8 cellular contexts compared by ENCODE assay signal in genomic region chr11:8959546-8960166, GRCh38. TPM values are rescaled to one million over a fixed set of nuclear protein-coding genes. Genes with fewer than 3 reads are reported as not detected.
DNase-seq lines count a peak whose midpoint lies in the region; ATAC-seq, FAIRE-seq and TF ChIP-seq lines count a peak whose summit lies in the region.

No MANE protein-coding gene starts in this region.

- TF ChIP-seq CTCF in retinal pigment epithelial cell (conservative IDR thresholded peaks at IDR 0.05; ENCODE audit: low read depth, low read length): peak; percentile 75

- DNase-seq in CD1c-positive myeloid dendritic cell (ENCODE audit: extremely low spot score): peak; percentile 79
- DNase-seq in GM12891 (ENCODE audit: insufficient read length, low spot score): peak; percentile 57
- peak; percentile 28 for DNase-seq in NCI-H2227 treated with DMSO at 0.1 percent for 48 hours (lab: John Stamatoyannopoulos, UW)
- DNase-seq in glomerular endothelial cell (ENCODE audit: extremely low read depth, low read depth, low spot score): peak; percentile 51
- DNase-seq in retinal pigment epithelial cell (ENCODE audit: low read depth): peak; percentile 65
- no peak for DNase-seq in NCI-H1048 (lab: John Stamatoyannopoulos, UW)

- FAIRE-seq in GM12891 (lab: Jason Lieb, UNC): peak; percentile 85

- peaks cover 41% of the 10 kb centered on the region for H3K36me3 Mint-ChIP-seq in activated T-helper 17 cell treated with anti-CD3 and anti-CD28 coated beads, Interleukin-2, amount 50 U/mL, for 72 hours (ENCODE audit: low read depth)

- H3K27ac Mint-ChIP-seq in activated T-helper 17 cell treated with anti-CD3 and anti-CD28 coated beads, Interleukin-2, amount 50 U/mL, for 72 hours: no peak overlapping the region

- H3K4me3 Mint-ChIP-seq in activated T-helper 17 cell treated with anti-CD3 and anti-CD28 coated beads, Interleukin-2, amount 50 U/mL, for 72 hours: no peak overlapping the region

- no peak for TF ChIP-seq POLR2A in GM12891 (IDR thresholded peaks at IDR 0.05; ENCODE audit: low read depth, low read length)

- peaks cover 27% of the 10 kb centered on the region for H3K4me1 Mint-ChIP-seq in activated T-helper 17 cell treated with anti-CD3 and anti-CD28 coated beads, Interleukin-2, amount 50 U/mL, for 72 hours

- ATAC-seq in HG03039 (IDR thresholded peaks at IDR 0.05; ENCODE audit: unreplicated experiment): peak; percentile 28
- peak; percentile 43 for ATAC-seq in activated T-helper 17 cell treated with anti-CD3 and anti-CD28 coated beads, Interleukin-2, amount 50 U/mL, for 72 hours (replicated peaks)

- H3K27me3 Mint-ChIP-seq in activated T-helper 17 cell treated with anti-CD3 and anti-CD28 coated beads, Interleukin-2, amount 50 U/mL, for 72 hours: no peaks in the 10 kb centered on the region

- no peaks in the 10 kb centered on the region for H3K9me3 Mint-ChIP-seq in activated T-helper 17 cell treated with anti-CD3 and anti-CD28 coated beads, Interleukin-2, amount 50 U/mL, for 72 hours

- H3K4me3 ChIP-seq in retinal pigment epithelial cell (ENCODE audit: low read length): no peak overlapping the region

TF ChIP-seq in GM12891, 5 proteins besides CTCF, POLR2A, EP300 and RAD21:
- TF ChIP-seq POU2F2 (IDR thresholded peaks at IDR 0.05; ENCODE audit: low read depth, low read length): no peak
- TF ChIP-seq PAX5 (IDR thresholded peaks at IDR 0.05; ENCODE audit: insufficient read depth, low read length, severe bottlenecking): no peak
- TF ChIP-seq TAF1 (IDR thresholded peaks at IDR 0.05; ENCODE audit: low read depth, low read length): no peak
- no peak for TF ChIP-seq POLR2AphosphoS5 (IDR thresholded peaks at IDR 0.05; ENCODE audit: low read depth, low read length)
- TF ChIP-seq SPI1 (IDR thresholded peaks at IDR 0.05; ENCODE audit: low read depth, low read length): no peak

RNA-seq across cellular contexts. Expression of gene TMEM9B, which starts 4.6 kb away (rescaled TPM):
- 21.1 TPM for polyA plus RNA-seq in GM12891 (2012; ENCODE audit: low read depth, missing spikeins)
- 10 to 100 TPM; 15.0 to 24.3 TPM for total RNA-seq in activated T-helper 17 cell treated with anti-CD3 and anti-CD28 coated beads, Interleukin-2, amount 50 U/mL, for 72 hours
- 40.3 and 44.5 TPM in 2 replicates for total RNA-seq in glomerular endothelial cell

RNA-seq across cellular contexts. Expression of gene ASCL3, which starts 16.8 kb away (rescaled TPM):
- polyA plus RNA-seq in GM12891 (2012; ENCODE audit: low read depth, missing spikeins): not detected
- not detected for total RNA-seq in activated T-helper 17 cell treated with anti-CD3 and anti-CD28 coated beads, Interleukin-2, amount 50 U/mL, for 72 hours
- not detected in 2 replicates for total RNA-seq in glomerular endothelial cell

RNA-seq across cellular contexts. Expression of gene C11orf16, which starts 26.9 kb away (rescaled TPM):
- polyA plus RNA-seq in GM12891 (2012; ENCODE audit: low read depth, missing spikeins): not detected
- not detected for total RNA-seq in activated T-helper 17 cell treated with anti-CD3 and anti-CD28 coated beads, Interleukin-2, amount 50 U/mL, for 72 hours
- total RNA-seq in glomerular endothelial cell: not detected in 2 replicates

RNA-seq across cellular contexts. Expression of gene NRIP3, which starts 44.1 kb away (rescaled TPM):
- polyA plus RNA-seq in GM12891 (2012; ENCODE audit: low read depth, missing spikeins): 0.06 TPM
- total RNA-seq in activated T-helper 17 cell treated with anti-CD3 and anti-CD28 coated beads, Interleukin-2, amount 50 U/mL, for 72 hours: 1 to 10 TPM; 2.2 to 2.4 TPM
- total RNA-seq in glomerular endothelial cell: 8.4 and 18.3 TPM in 2 replicates

RNA-seq across cellular contexts. Expression of gene AKIP1, which starts 48.7 kb away (rescaled TPM):
- polyA plus RNA-seq in GM12891 (2012; ENCODE audit: low read depth, missing spikeins): 20.1 TPM
- 10 to 100 TPM; 25.6 to 31.9 TPM for total RNA-seq in activated T-helper 17 cell treated with anti-CD3 and anti-CD28 coated beads, Interleukin-2, amount 50 U/mL, for 72 hours
- total RNA-seq in glomerular endothelial cell: 49.3 and 54.5 TPM in 2 replicates
